ENCODE assay signal across 13 cellular contexts in genomic region chr11:2743427-2744110, GRCh38.
"Had no signal": no experiment of that assay in that cellular context is flagged by ENCODE, and none has a peak within 500 bp of the region (broad histone marks: within the 10 kb centered on the region; RNA-seq: fewer than 3 reads in every experiment).

No MANE protein-coding gene starts in this region.

- H3K27ac Mint-ChIP-seq: activated CD4-positive, alpha-beta T cell treated with anti-CD3 and anti-CD28 coated beads, Interleukin-2, amount 10 ng/mL, durations not matched to agents 24 days and 14 days; activated naive CD4-positive, alpha-beta T cell treated with anti-CD3 and anti-CD28 coated beads, Interleukin-2, amount 10 ng/mL, durations not matched to agents 7 days and 5 days; activated T-helper 1 cell treated with anti-CD3 and anti-CD28 coated beads, Interleukin-12 subunit alpha, Interleukin-12 subunit beta, Interleukin-2, Interleukin-4 antibody, amounts not matched to agents 30 ng/mL and 10 ng/mL and 1 ng/mL, durations not matched to agents 14 hours and 24 hours and 36 hours; WTC11 had no signal

- H3K27ac ChIP-seq: body of pancreas, SK-N-MC, thoracic aorta had no signal

- H3K4me1 Mint-ChIP-seq: activated CD4-positive, alpha-beta T cell treated with anti-CD3 and anti-CD28 coated beads, Interleukin-2, amount 10 ng/mL, durations not matched to agents 24 days and 14 days; activated naive CD4-positive, alpha-beta T cell treated with anti-CD3 and anti-CD28 coated beads, Interleukin-2, amount 10 ng/mL, durations not matched to agents 7 days and 5 days; WTC11 had no signal

- H3K4me3 ChIP-seq: body of pancreas, SK-N-MC, stomach, thoracic aorta, uterus had no signal

- H3K36me3 ChIP-seq: stomach, thoracic aorta, uterus had no signal

- H3K9me3 Mint-ChIP-seq: activated CD4-positive, alpha-beta T cell treated with anti-CD3 and anti-CD28 coated beads, Interleukin-2, amount 10 ng/mL, durations not matched to agents 24 days and 14 days; activated naive CD4-positive, alpha-beta T cell treated with anti-CD3 and anti-CD28 coated beads, Interleukin-2, amount 10 ng/mL, durations not matched to agents 7 days and 5 days; activated T-helper 1 cell treated with anti-CD3 and anti-CD28 coated beads, Interleukin-12 subunit alpha, Interleukin-12 subunit beta, Interleukin-2, Interleukin-4 antibody, amounts not matched to agents 30 ng/mL and 10 ng/mL and 1 ng/mL, durations not matched to agents 14 hours and 24 hours and 36 hours; WTC11 had no signal

- H3K4me3 Mint-ChIP-seq: activated CD4-positive, alpha-beta T cell treated with anti-CD3 and anti-CD28 coated beads, Interleukin-2, amount 10 ng/mL, durations not matched to agents 24 days and 14 days; activated naive CD4-positive, alpha-beta T cell treated with anti-CD3 and anti-CD28 coated beads, Interleukin-2, amount 10 ng/mL, durations not matched to agents 7 days and 5 days; activated T-helper 1 cell treated with anti-CD3 and anti-CD28 coated beads, Interleukin-12 subunit alpha, Interleukin-12 subunit beta, Interleukin-2, Interleukin-4 antibody, amounts not matched to agents 30 ng/mL and 10 ng/mL and 1 ng/mL, durations not matched to agents 14 hours and 24 hours and 36 hours; WTC11 had no signal

- H3K27me3 Mint-ChIP-seq: activated CD4-positive, alpha-beta T cell treated with anti-CD3 and anti-CD28 coated beads, Interleukin-2, amount 10 ng/mL, durations not matched to agents 24 days and 14 days; activated naive CD4-positive, alpha-beta T cell treated with anti-CD3 and anti-CD28 coated beads, Interleukin-2, amount 10 ng/mL, durations not matched to agents 7 days and 5 days had no signal

- H3K36me3 Mint-ChIP-seq: activated naive CD4-positive, alpha-beta T cell treated with anti-CD3 and anti-CD28 coated beads, Interleukin-2, amount 10 ng/mL, durations not matched to agents 7 days and 5 days; WTC11 had no signal

- H3K9me3 ChIP-seq: body of pancreas, stomach, thoracic aorta, uterus had no signal

- DNase-seq: activated CD4-positive, alpha-beta T cell treated with anti-CD3 and anti-CD28 coated beads, Interleukin-2, amount 10 ng/mL, durations not matched to agents 24 days and 14 days; activated naive CD4-positive, alpha-beta T cell treated with anti-CD3 and anti-CD28 coated beads, Interleukin-2, amount 10 ng/mL, durations not matched to agents 7 days and 5 days; dermis blood vessel endothelial cell; midbrain; stimulated activated CD4-positive, alpha-beta T cell treated with anti-CD3 and anti-CD28 coated beads, Interleukin-4, amount 100 ng/mL, for 4 hours; stomach; T-helper 1 cell had no signal
